In the genomic region with DNA sequence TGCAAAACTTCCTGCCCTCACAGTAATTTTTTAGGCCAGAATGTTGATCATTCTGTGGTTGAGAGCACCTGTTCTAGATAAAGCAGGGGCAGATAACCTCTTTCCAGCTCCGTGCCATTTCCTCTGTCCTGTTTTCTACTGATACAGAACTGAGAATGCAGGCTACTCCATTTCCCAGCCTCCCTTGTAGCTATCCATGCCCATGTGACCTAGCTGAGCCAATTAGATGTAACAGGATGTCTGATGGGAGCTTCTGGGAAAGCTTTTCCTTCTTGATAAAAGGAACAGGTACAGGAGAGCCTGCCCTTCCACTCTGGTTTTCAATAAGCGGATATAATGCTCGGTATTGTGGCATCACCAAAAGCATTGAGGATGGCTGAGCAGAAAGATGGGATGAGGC, we compare ENCODE assay signal across 2 cellular contexts.
TF ChIP-seq lines count a peak whose summit lies in the region.

No MANE protein-coding gene starts in this region.

TF ChIP-seq in WTC11, 78 proteins besides CTCF, POLR2A, EP300 and RAD21:
- TF ChIP-seq, protein P1, sequence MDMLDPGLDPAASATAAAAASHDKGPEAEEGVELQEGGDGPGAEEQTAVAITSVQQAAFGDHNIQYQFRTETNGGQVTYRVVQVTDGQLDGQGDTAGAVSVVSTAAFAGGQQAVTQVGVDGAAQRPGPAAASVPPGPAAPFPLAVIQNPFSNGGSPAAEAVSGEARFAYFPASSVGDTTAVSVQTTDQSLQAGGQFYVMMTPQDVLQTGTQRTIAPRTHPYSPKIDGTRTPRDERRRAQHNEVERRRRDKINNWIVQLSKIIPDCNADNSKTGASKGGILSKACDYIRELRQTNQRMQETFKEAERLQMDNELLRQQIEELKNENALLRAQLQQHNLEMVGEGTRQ (CRISPR knock-in tag; IDR thresholded peaks at IDR 0.05) = peak; percentile 87
- TF ChIP-seq SMAD3 (CRISPR knock-in tag; IDR thresholded peaks at IDR 0.05; ENCODE audit: borderline replicate concordance) = no peak
- TF ChIP-seq NFYB (CRISPR knock-in tag; conservative IDR thresholded peaks at IDR 0.05; ENCODE audit: low read depth) = peak; percentile 84
- TF ChIP-seq, protein P2, sequence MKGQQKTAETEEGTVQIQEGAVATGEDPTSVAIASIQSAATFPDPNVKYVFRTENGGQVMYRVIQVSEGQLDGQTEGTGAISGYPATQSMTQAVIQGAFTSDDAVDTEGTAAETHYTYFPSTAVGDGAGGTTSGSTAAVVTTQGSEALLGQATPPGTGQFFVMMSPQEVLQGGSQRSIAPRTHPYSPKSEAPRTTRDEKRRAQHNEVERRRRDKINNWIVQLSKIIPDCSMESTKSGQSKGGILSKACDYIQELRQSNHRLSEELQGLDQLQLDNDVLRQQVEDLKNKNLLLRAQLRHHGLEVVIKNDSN (CRISPR knock-in tag; IDR thresholded peaks at IDR 0.05) = peak; percentile 85

TF ChIP-seq in H1, 55 proteins besides CTCF, POLR2A, EP300 and RAD21:
- TF ChIP-seq SP4 (IDR thresholded peaks at IDR 0.05; ENCODE audit: low read length) (no peak), FOSL1 (IDR thresholded peaks at IDR 0.05; ENCODE audit: insufficient read depth, low read depth, low read length) (no peak), TEAD4 (IDR thresholded peaks at IDR 0.05; ENCODE audit: low read depth, low read length) (no peak)
- TF ChIP-seq, protein P1 (IDR thresholded peaks at IDR 0.05; ENCODE audit: low read length) = peak; percentile 58; the same call in 1 of the 2 replicates
